Comparison of ENCODE assay signal across 8 cellular contexts in the genomic region with DNA sequence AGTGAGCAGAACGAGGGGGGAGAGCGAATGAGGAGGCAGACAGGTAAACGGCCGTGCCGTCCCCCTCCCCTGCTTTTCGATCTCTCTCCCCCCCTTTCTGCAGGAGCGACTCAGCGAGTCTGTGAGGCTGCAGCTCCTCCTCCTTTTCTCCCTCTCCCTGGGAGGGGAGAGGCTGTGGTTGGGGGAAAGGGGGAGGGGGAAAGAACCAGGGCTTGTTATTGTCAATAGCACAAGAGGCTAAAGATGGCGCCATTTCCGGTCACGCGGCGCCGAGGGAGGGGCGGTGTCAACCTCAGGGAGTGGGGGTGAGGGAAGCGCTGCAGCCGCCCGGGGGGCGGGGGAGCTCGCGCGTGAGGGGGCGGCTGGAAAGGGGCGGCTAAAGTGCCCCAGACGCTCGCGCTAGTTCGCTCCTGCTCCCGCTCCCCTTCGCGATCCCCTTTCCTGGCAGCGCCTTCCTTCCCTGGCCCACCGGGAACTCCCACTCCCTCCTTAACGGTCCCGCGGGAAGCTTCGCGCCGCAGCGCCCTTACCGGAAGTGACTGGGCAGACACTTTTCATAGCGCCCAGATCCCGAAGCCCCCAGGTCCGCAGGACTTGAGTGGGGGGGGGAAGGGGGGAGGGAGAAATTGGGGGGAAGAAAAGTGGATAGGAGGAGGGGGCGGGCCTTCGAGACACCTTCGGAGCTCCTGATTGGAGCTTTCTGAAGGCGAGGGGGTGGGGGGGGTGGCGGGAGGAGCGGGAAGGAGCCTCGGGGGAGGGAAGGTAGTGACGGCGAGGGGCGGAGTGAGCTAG. TPM values are rescaled to one million over a fixed set of nuclear protein-coding genes. Genes with fewer than 3 reads are reported as not detected.
DNase-seq lines count a peak whose midpoint lies in the region; ATAC-seq and TF ChIP-seq lines count a peak whose summit lies in the region.

Gene CUL4B (minus strand): TSS at position 121 of the 792 bp plus-strand sequence. CDS start 324 bp downstream, outside the sequence.

- POLR2A ChIA-PET in activated CD4-positive, alpha-beta memory T cell treated with anti-CD3 and anti-CD28 coated beads, Interleukin-2, amount 10 ng/mL, durations not matched to agents 7 days and 5 days (lab: Charles Lee): interaction anchor here (0.6 to 6.5 kb wide), 16 partner anchors 9 to 618 kb away, joined by 3 to 138 read pairs (median 4); partner anchors contain the start of genes C1GALT1C1, MCTS1 and ZBTB33

- intact Hi-C loops in dorsolateral prefrontal cortex (cut with DNase I) (loop anchor here (1.0 to 5.0 kb wide), 5 partner anchors 42 to 74 kb away; partner anchors contain the start of genes C1GALT1C1 (in 1 of the 2) and MCTS1 (in 1 of the 2)), lower leg skin (cut with DNase I; ENCODE audit: low total_unique reads) (no loop called here)

- DNase-seq in CD1c-positive myeloid dendritic cell (ENCODE audit: extremely low spot score) (peak; percentile 93), HK-2 (ENCODE audit: unreplicated experiment) (peak; percentile 89), NCI-H82 treated with DMSO at 0.1 percent for 48 hours (lab: John Stamatoyannopoulos, UW; ENCODE audit: unreplicated experiment) (peak; percentile 88), dorsolateral prefrontal cortex (peak; percentile 88 to 96 (median 92)), lower leg skin (ENCODE audit: low spot score in 2 of 2) (peak; percentile 93 to 98)
- DNase-seq in activated CD4-positive, alpha-beta memory T cell treated with anti-CD3 and anti-CD28 coated beads, Interleukin-2, amount 10 ng/mL, durations not matched to agents 7 days and 5 days: peak; percentile 94
- peak; percentile 82 to 90 for DNase-seq in stimulated activated CD4-positive, alpha-beta T cell treated with anti-CD3 and anti-CD28 coated beads, Interleukin-4, amount 100 ng/mL, for 4 hours

- peak within 1 kb of the TSS; percentile 95 for H3K4me3 Mint-ChIP-seq in activated CD4-positive, alpha-beta memory T cell treated with anti-CD3 and anti-CD28 coated beads, Interleukin-2, amount 10 ng/mL, durations not matched to agents 7 days and 5 days

- CTCF ChIA-PET in activated CD4-positive, alpha-beta memory T cell treated with anti-CD3 and anti-CD28 coated beads, Interleukin-2, amount 10 ng/mL, durations not matched to agents 7 days and 5 days (lab: Charles Lee): interaction anchor here (0.5 to 2.3 kb wide), 4 partner anchors 43 to 326 kb away, joined by 3 to 20 read pairs (median 4); partner anchors contain the start of gene MCTS1

- peaks cover 0 to 29% (median 0%) of the 10 kb centered on the region in 45 donors for H3K27me3 ChIP-seq in dorsolateral prefrontal cortex

- 0 to 47% methylated on average over 40 to 44 of the region's 54 CpGs for WGBS in lower leg skin, 2 donors

- H3K27ac Mint-ChIP-seq in activated CD4-positive, alpha-beta memory T cell treated with anti-CD3 and anti-CD28 coated beads, Interleukin-2, amount 10 ng/mL, durations not matched to agents 7 days and 5 days: peak within 1 kb of the TSS; percentile 95

- no peaks in the 10 kb centered on the region for H3K9me3 Mint-ChIP-seq in activated CD4-positive, alpha-beta memory T cell treated with anti-CD3 and anti-CD28 coated beads, Interleukin-2, amount 10 ng/mL, durations not matched to agents 7 days and 5 days

- TF ChIP-seq CTCF in dorsolateral prefrontal cortex (IDR thresholded peaks at IDR 0.05 in 54 of 56, conservative IDR thresholded peaks at IDR 0.05 in 2 of 56; ENCODE audit: low read depth in 1 of 56, partially characterized antibody in 56 of 56) (no peak), lower leg skin (IDR thresholded peaks at IDR 0.05) (no peak)

- H3K4me3 ChIP-seq in dorsolateral prefrontal cortex: peak within 1 kb of the TSS; percentile 45 to 78 (median 65)
- peak within 1 kb of the TSS; percentile 41 for H3K4me3 ChIP-seq in lower leg skin (ENCODE audit: low read depth, poor library complexity, severe bottlenecking)

- peak within 1 kb of the TSS; percentile 58 to 99 (median 97) for H3K27ac ChIP-seq in dorsolateral prefrontal cortex

- no peak for TF ChIP-seq POLR2A in lower leg skin (IDR thresholded peaks at IDR 0.05)

- ATAC-seq in GM19438 (IDR thresholded peaks at IDR 0.05; ENCODE audit: low read depth, unreplicated experiment): peak; percentile 68

- H3K27me3 Mint-ChIP-seq in activated CD4-positive, alpha-beta memory T cell treated with anti-CD3 and anti-CD28 coated beads, Interleukin-2, amount 10 ng/mL, durations not matched to agents 7 days and 5 days: no peaks in the 10 kb centered on the region

- H3K36me3 Mint-ChIP-seq in activated CD4-positive, alpha-beta memory T cell treated with anti-CD3 and anti-CD28 coated beads, Interleukin-2, amount 10 ng/mL, durations not matched to agents 7 days and 5 days (ENCODE audit: low read depth): peaks cover 16% of the 10 kb centered on the region

- peaks cover 24% of the 10 kb centered on the region for H3K4me1 Mint-ChIP-seq in activated CD4-positive, alpha-beta memory T cell treated with anti-CD3 and anti-CD28 coated beads, Interleukin-2, amount 10 ng/mL, durations not matched to agents 7 days and 5 days

RNA-seq across cellular contexts. Expression of gene CUL4B, which starts in this region (rescaled TPM):
- total RNA-seq in activated CD4-positive, alpha-beta memory T cell treated with anti-CD3 and anti-CD28 coated beads, Interleukin-2, amount 10 ng/mL, durations not matched to agents 7 days and 5 days: 10 to 100 TPM; 45.5 to 46.1 TPM
- 10 to 100 TPM; 35.2 to 60.7 (median 45.2) TPM for total RNA-seq in dorsolateral prefrontal cortex
- 10 to 100 TPM; 23.3 to 35.3 (median 26.3) TPM for total RNA-seq in lower leg skin

Comparison
In these comparisons a context has a peak if more than half of its experiments do, and no peak if none do; other contexts are left out.
1. Peak in every context shown above with its lines: DNase-seq, ATAC-seq, H3K4me3 ChIP-seq and H3K27ac ChIP-seq.